ENCODE assay signal across 8 cellular contexts in genomic region chr11:12376259-12376971, GRCh38. TPM values are rescaled to one million over a fixed set of nuclear protein-coding genes. Genes with fewer than 3 reads are reported as not detected.
A peak's percentile ranks its signal among the peaks of the same experiment; 100 is the strongest.
DNase-seq lines count a peak whose midpoint lies in the region; ATAC-seq and TF ChIP-seq lines count a peak whose summit lies in the region.

No MANE protein-coding gene starts in this region.

- TF ChIP-seq POLR2A in thyroid gland (IDR thresholded peaks at IDR 0.05), result no peak

- peaks cover 9% of the 10 kb centered on the region for H3K9me3 Mint-ChIP-seq in activated CD4-positive, alpha-beta T cell treated with anti-CD3 and anti-CD28 coated beads, Interleukin-2, amount 10 ng/mL, durations not matched to agents 24 days and 14 days

- no peak for TF ChIP-seq CTCF in left lung (IDR thresholded peaks at IDR 0.05)
- TF ChIP-seq CTCF in thyroid gland (IDR thresholded peaks at IDR 0.05), result no peak

- H3K27me3 ChIP-seq in left lung, result peaks cover 0 to 32% of the 10 kb centered on the region in 2 donors
- no peaks in the 10 kb centered on the region for H3K27me3 ChIP-seq in thyroid gland

- DNase-seq in activated CD4-positive, alpha-beta T cell treated with anti-CD3 and anti-CD28 coated beads, Interleukin-2, amount 10 ng/mL, durations not matched to agents 24 days and 14 days, result no peak
- DNase-seq in activated CD4-positive, alpha-beta T cell treated with anti-CD3 and anti-CD28 coated beads, Interleukin-2, amount 50 U/mL, for 1 hour, result no peak
- DNase-seq in brain pericyte (ENCODE audit: low read depth, low spot score) (peak; percentile 50), left lung (peak in 1 of 2 donors; percentile 46), thyroid gland (peak; percentile 14 to 31), NK-92 (lab: John Stamatoyannopoulos, UW; ENCODE audit: unreplicated experiment) (no peak), head of caudate nucleus (no peak)

- intact Hi-C loops in activated CD4-positive, alpha-beta T cell treated with anti-CD3 and anti-CD28 coated beads, Interleukin-2, amount 10 ng/mL, durations not matched to agents 24 days and 14 days (cut with micrococcal nuclease), result no loop called here
- intact Hi-C loops in left lung (cut with DNase I), result no loop called here
- intact Hi-C loops in thyroid gland (cut with DNase I), result no loop called here
- intact Hi-C loops in head of caudate nucleus (cut with DNase I), result no loop called here

- H3K36me3 ChIP-seq in left lung (no peaks in the 10 kb centered on the region), thyroid gland (no peaks in the 10 kb centered on the region)

- H3K27ac ChIP-seq in left lung, result peak overlapping the region; percentile 87 to 96
- H3K27ac ChIP-seq in thyroid gland, result peak overlapping the region; percentile 92 to 97 (median 96)

- H3K4me1 ChIP-seq in left lung (peaks cover 0 to 9% of the 10 kb centered on the region in 2 donors), thyroid gland (peaks cover 5 to 8% of the 10 kb centered on the region in 2 donors)

- no peaks in the 10 kb centered on the region for H3K36me3 Mint-ChIP-seq in activated CD4-positive, alpha-beta T cell treated with anti-CD3 and anti-CD28 coated beads, Interleukin-2, amount 10 ng/mL, durations not matched to agents 24 days and 14 days (ENCODE audit: low read depth)

- H3K4me3 Mint-ChIP-seq in activated CD4-positive, alpha-beta T cell treated with anti-CD3 and anti-CD28 coated beads, Interleukin-2, amount 10 ng/mL, durations not matched to agents 24 days and 14 days, result peak overlapping the region; percentile 42

- H3K4me1 Mint-ChIP-seq in activated CD4-positive, alpha-beta T cell treated with anti-CD3 and anti-CD28 coated beads, Interleukin-2, amount 10 ng/mL, durations not matched to agents 24 days and 14 days, result peaks cover 2% of the 10 kb centered on the region

- H3K27me3 Mint-ChIP-seq in activated CD4-positive, alpha-beta T cell treated with anti-CD3 and anti-CD28 coated beads, Interleukin-2, amount 10 ng/mL, durations not matched to agents 24 days and 14 days, result peaks cover 60% of the 10 kb centered on the region

- H3K9me3 ChIP-seq in left lung, result no peaks in the 10 kb centered on the region
- H3K9me3 ChIP-seq in thyroid gland, result no peaks in the 10 kb centered on the region

- H3K4me3 ChIP-seq in left lung (peak overlapping the region in 1 of 2 donors; percentile 45), thyroid gland (replicated peaks in 1 of 3) (no peak overlapping the region)

- 51 to 56% methylated on average over 11 of the region's 11 CpGs for WGBS in thyroid gland, 2 donors

- H3K27ac Mint-ChIP-seq in activated CD4-positive, alpha-beta T cell treated with anti-CD3 and anti-CD28 coated beads, Interleukin-2, amount 10 ng/mL, durations not matched to agents 24 days and 14 days, result no peak overlapping the region

- ATAC-seq in left lung, result no peak
- ATAC-seq in HG03039 (IDR thresholded peaks at IDR 0.05; ENCODE audit: unreplicated experiment), result no peak

RNA-seq across cellular contexts. Expression of gene PARVA, which starts 1.0 kb away (rescaled TPM):
- not detected in 2 replicates for total RNA-seq in activated CD4-positive, alpha-beta T cell treated with anti-CD3 and anti-CD28 coated beads, Interleukin-2, amount 10 ng/mL, durations not matched to agents 24 days and 14 days
- total RNA-seq in left lung (10 to 100 TPM; 70.2 to 85.1 TPM), thyroid gland (10 to 100 TPM; 28.5 to 37.4 (median 32.2) TPM)

Comparison
In these comparisons a context has a peak if more than half of its experiments do, and no peak if none do; other contexts are left out.
1. DNase-seq: peak in brain pericyte (single experiment) and thyroid gland (2 of 2); none in activated CD4-positive, alpha-beta T cell treated with anti-CD3 and anti-CD28 coated beads, Interleukin-2, amount 10 ng/mL, durations not matched to agents 24 days and 14 days (single experiment), activated CD4-positive, alpha-beta T cell treated with anti-CD3 and anti-CD28 coated beads, Interleukin-2, amount 50 U/mL, for 1 hour (single experiment), NK-92 (single experiment) and head of caudate nucleus (0 of 42).
2. RNA of gene PARVA, which starts 1.0 kb away (total RNA-seq): 70.2 to 85.1 TPM in left lung and 28.5 to 37.4 TPM in thyroid gland; not detected in activated CD4-positive, alpha-beta T cell treated with anti-CD3 and anti-CD28 coated beads, Interleukin-2, amount 10 ng/mL, durations not matched to agents 24 days and 14 days; every median in the first group is over 10 times any median in the second.